Comparison of ENCODE assay signal across 1 cellular context in the genomic region with DNA sequence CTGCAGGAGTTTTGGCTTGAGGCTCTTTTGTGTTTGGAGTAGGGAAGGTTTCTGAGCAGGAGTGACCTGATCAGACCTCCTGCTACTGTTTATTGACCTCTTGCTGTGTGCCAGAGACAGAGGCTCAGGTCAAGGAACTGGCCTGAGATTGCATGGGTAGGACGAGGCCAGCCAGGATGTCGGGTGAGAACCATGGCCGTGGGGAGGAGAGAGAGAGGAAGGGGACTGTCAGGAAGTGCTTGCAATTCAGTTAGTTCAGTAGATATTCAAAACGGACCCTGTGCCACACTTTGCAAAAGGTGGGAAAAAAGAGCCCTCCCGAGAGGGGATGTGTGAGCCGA.
TF ChIP-seq lines count a peak whose summit lies in the region.

No MANE protein-coding gene starts in this region.

TF ChIP-seq in H1, 55 proteins besides CTCF, POLR2A, EP300 and RAD21 (continued from another document):
- TF ChIP-seq SP4 (IDR thresholded peaks at IDR 0.05; ENCODE audit: low read length) (no peak), TCF12 (IDR thresholded peaks at IDR 0.05; ENCODE audit: low read depth, low read length) (no peak), NANOG (IDR thresholded peaks at IDR 0.05; ENCODE audit: insufficient read depth, low read depth, low read length, poor library complexity, severe bottlenecking) (no peak), ZNF274 (IDR thresholded peaks at IDR 0.05; ENCODE audit: borderline replicate concordance, extremely low read depth, low read length) (no peak), KDM4A (IDR thresholded peaks at IDR 0.05; ENCODE audit: low read depth, low read length, severe bottlenecking) (no peak), SUZ12 (IDR thresholded peaks at IDR 0.05; ENCODE audit: low read length) (no peak), POLR2AphosphoS5 (IDR thresholded peaks at IDR 0.05; ENCODE audit: low read depth, low read length) (no peak), JUN (IDR thresholded peaks at IDR 0.05; ENCODE audit: low read depth, low read length) (no peak), CBX8 (IDR thresholded peaks at IDR 0.05; ENCODE audit: borderline replicate concordance, low read depth, low read length) (no peak), SP1 (IDR thresholded peaks at IDR 0.05; ENCODE audit: low read depth, low read length) (no peak)
- TF ChIP-seq, protein P1, sequence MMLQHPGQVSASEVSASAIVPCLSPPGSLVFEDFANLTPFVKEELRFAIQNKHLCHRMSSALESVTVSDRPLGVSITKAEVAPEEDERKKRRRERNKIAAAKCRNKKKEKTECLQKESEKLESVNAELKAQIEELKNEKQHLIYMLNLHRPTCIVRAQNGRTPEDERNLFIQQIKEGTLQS (IDR thresholded peaks at IDR 0.05; ENCODE audit: insufficient read depth, low read depth, low read length): no peak
